ENCODE assay signal across 27 cellular contexts in genomic region chr2:11528228-11528627, GRCh38.
"Had no signal": no experiment of that assay in that cellular context is flagged by ENCODE, and none has a peak within 500 bp of the region (broad histone marks: within the 10 kb centered on the region; RNA-seq: fewer than 3 reads in every experiment).

No MANE protein-coding gene starts in this region.

- H3K36me3 ChIP-seq: colonic mucosa, esophagus squamous epithelium, gastrocnemius medialis, heart right ventricle, left lung, lower lobe of right lung had no signal

- DNase-seq: colonic mucosa; cortex of kidney; effector CD8-positive, alpha-beta T cell; effector memory CD8-positive, alpha-beta T cell; endodermal cell; erythroblast; esophagus squamous epithelium; foreskin fibroblast; foreskin melanocyte; gastrocnemius medialis; glutamatergic neuron; head of caudate nucleus; heart right ventricle; hippocampal formation; left cardiac atrium; left lung; left ventricle myocardium superior; lower lobe of right lung; mesenchymal stem cell; mucosa of descending colon; naive B cell had no signal

- H3K27me3 ChIP-seq: colonic mucosa, gastrocnemius medialis had no signal

- H3K27ac ChIP-seq: colonic mucosa, epithelial cell of prostate, esophagus squamous epithelium, gastrocnemius medialis, heart right ventricle, left lung, lower lobe of right lung had no signal

- H3K4me1 Mint-ChIP-seq: naive B cell had no signal

- H3K27ac Mint-ChIP-seq: dendritic cell treated with granulocyte-macrophage colony-stimulating factor and Interleukin-4, amounts not matched to agents 40 ng/mL and 50 ng/mL, for 4 days; effector memory CD8-positive, alpha-beta T cell; endodermal cell; mesothelial cell of epicardium had no signal

- FAIRE-seq: endometrium, islet of Langerhans had no signal

- H3K4me3 ChIP-seq: colonic mucosa, esophagus squamous epithelium, gastrocnemius medialis, heart right ventricle, left lung, lower lobe of right lung, mucosa of descending colon had no signal

- H3K9me3 ChIP-seq: colonic mucosa, esophagus squamous epithelium, gastrocnemius medialis, left lung, mucosa of descending colon had no signal

- H3K4me1 ChIP-seq: left lung, lower lobe of right lung had no signal

- H3K9me3 Mint-ChIP-seq: dendritic cell treated with granulocyte-macrophage colony-stimulating factor and Interleukin-4, amounts not matched to agents 40 ng/mL and 50 ng/mL, for 4 days; effector memory CD8-positive, alpha-beta T cell had no signal

- H3K36me3 Mint-ChIP-seq: mesothelial cell of epicardium, naive B cell had no signal

- H3K4me3 Mint-ChIP-seq: dendritic cell treated with granulocyte-macrophage colony-stimulating factor and Interleukin-4, amounts not matched to agents 40 ng/mL and 50 ng/mL, for 4 days; effector memory CD8-positive, alpha-beta T cell; endodermal cell; mesothelial cell of epicardium; naive B cell had no signal

- ATAC-seq: effector memory CD8-positive, alpha-beta T cell; esophagus mucosa; gastrocnemius medialis; heart right ventricle; left cardiac atrium; left lung; left ventricle myocardium superior; lower lobe of right lung; mucosa of descending colon had no signal
